ENCODE assay signal across 12 cellular contexts in the genomic region with DNA sequence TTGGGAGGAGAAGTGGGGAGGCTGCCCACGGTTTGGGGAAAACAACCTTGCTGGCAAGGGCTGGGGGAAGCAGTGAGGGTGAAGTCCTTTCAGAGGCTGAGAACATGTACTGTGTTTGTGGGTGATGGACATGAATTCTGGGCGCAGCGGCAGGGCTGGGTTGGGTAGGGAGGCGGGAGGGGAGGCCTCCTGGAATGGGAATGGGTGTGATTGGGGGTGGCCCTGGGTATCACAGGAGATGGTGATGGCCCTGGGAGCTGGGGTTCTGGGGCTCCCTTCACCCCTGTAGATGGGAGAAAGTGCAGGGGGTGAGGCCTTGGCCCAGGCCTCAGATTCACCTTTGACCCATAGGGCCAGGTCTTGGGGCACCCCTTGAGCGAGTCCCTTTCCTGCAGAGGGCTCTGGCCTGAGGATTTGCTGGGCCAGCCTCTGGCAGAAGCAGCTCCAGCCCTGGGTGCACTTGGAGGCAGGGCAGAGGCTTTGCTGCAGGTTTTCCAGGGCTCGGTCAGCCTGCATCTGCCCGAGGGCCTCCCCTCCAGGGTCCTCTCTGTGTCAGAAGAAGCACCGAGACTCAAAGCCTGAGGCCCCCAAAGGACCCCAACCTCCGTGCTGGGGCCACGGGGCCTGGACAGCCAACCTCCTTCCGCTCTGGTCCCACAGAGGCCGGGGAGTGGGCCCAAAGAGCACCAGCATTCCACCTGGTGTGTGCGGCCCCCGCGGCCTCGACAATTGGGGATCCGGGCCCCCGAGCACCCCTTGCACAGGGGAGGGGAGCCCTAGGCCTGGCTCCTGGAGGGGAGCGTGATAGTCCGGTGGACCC. TPM values are rescaled to one million over a fixed set of nuclear protein-coding genes. Genes with fewer than 3 reads are reported as not detected.
DNase-seq lines count a peak whose midpoint lies in the region; ATAC-seq and TF ChIP-seq lines count a peak whose summit lies in the region.
"Had no signal": no experiment of that assay in that cellular context is flagged by ENCODE, and none has a peak within 500 bp of the region (broad histone marks: within the 10 kb centered on the region; RNA-seq: fewer than 3 reads in every experiment).

No MANE protein-coding gene starts in this region.

- TF ChIP-seq POLR2A in gastroesophageal sphincter (IDR thresholded peaks at IDR 0.05) = no peak

- H3K9me3 ChIP-seq in gastroesophageal sphincter (no peaks in the 10 kb centered on the region), psoas muscle (no peaks in the 10 kb centered on the region)
- no peaks in the 10 kb centered on the region for H3K9me3 ChIP-seq in effector memory CD4-positive, alpha-beta T cell (ENCODE audit: control insufficient read depth, low read length)

- H3K27me3 ChIP-seq in gastroesophageal sphincter (peaks cover 74% of the 10 kb centered on the region), psoas muscle (ENCODE audit: insufficient read depth in 3 of 3, low read length in 2 of 3) (peaks cover 0 to 39% (median 18%) of the 10 kb centered on the region in 3 donors)
- H3K27me3 ChIP-seq in effector memory CD4-positive, alpha-beta T cell (replicated peaks; ENCODE audit: control insufficient read depth, insufficient read depth, low read length, poor library complexity, severe bottlenecking) = no peaks in the 10 kb centered on the region

- H3K4me3 ChIP-seq in gastroesophageal sphincter (peak overlapping the region in 1 of 2 donors; percentile 53), psoas muscle (peak overlapping the region; percentile 62)
- no peak overlapping the region for H3K4me3 ChIP-seq in effector memory CD4-positive, alpha-beta T cell (ENCODE audit: insufficient read depth, low read depth, low read length, poor library complexity, severe bottlenecking)

- TF ChIP-seq CTCF in Calu3 (IDR thresholded peaks at IDR 0.05; ENCODE audit: unreplicated experiment) = no peak
- no peak for TF ChIP-seq CTCF in RWPE1 (conservative IDR thresholded peaks at IDR 0.05; ENCODE audit: low read depth)
- TF ChIP-seq CTCF in gastroesophageal sphincter (IDR thresholded peaks at IDR 0.05) = no peak
- no peak for TF ChIP-seq CTCF in psoas muscle (IDR thresholded peaks at IDR 0.05)

- no TSS peak for BruUV-seq in Calu3 (replicated peaks; lab: Mats Ljungman, UMichigan)

- peaks cover 20% of the 10 kb centered on the region for H3K4me1 Mint-ChIP-seq in Calu3 (ENCODE audit: low read depth, unreplicated experiment)

- intact Hi-C loops in Calu3 (cut with micrococcal nuclease; ENCODE audit: unreplicated experiment) (no loop called here), psoas muscle (cut with DNase I) (no loop called here)

- H3K9me3 Mint-ChIP-seq in Calu3 (ENCODE audit: low read depth, unreplicated experiment) = no peaks in the 10 kb centered on the region
- H3K9me3 Mint-ChIP-seq: activated naive CD4-positive, alpha-beta T cell treated with anti-CD3 and anti-CD28 coated beads, Interleukin-2, amount 50 U/mL, for 24 hours had no signal

- H3K27ac Mint-ChIP-seq in Calu3 (ENCODE audit: unreplicated experiment) = peak overlapping the region; percentile 94

- DNase-seq in Calu3 = no peak
- no peak for DNase-seq in RWPE1 (ENCODE audit: low spot score)
- no peak for DNase-seq in psoas muscle
- no peak for DNase-seq in NCI-H1694 (lab: John Stamatoyannopoulos, UW)
- DNase-seq in effector memory CD4-positive, alpha-beta T cell = no peak
- DNase-seq: DMS79 treated with DMSO at 0.1 percent for 48 hours, NCI-H1436 treated with DMSO at 0.1 percent for 48 hours had no signal

- 72 to 96% methylated on average over 3 to 4 of the region's 20 CpGs for WGBS in gastroesophageal sphincter (ENCODE audit: low coverage in 1 of 2), 2 donors
- WGBS in psoas muscle, 3 donors = 68 to 78% (median 75%) methylated on average over 20 of the region's 20 CpGs

- CTCF ChIA-PET in Calu3 (lab: Charles Lee) = interaction anchor here (0.5 to 1.6 kb wide), 4 partner anchors 18 to 126 kb away, joined by 4 to 8 read pairs (median 6); a partner anchor contains a TSS
- CTCF ChIA-PET in RWPE1 (lab: Yijun Ruan, JAX) = interaction anchor here (0.7 to 2.2 kb wide), 2 partner anchors 26 to 111 kb away, joined by 4 to 13 read pairs; a partner anchor contains a TSS

- peaks cover 0 to 37% (median 13%) of the 10 kb centered on the region in 3 donors for H3K4me1 ChIP-seq in gastroesophageal sphincter
- H3K4me1 ChIP-seq in psoas muscle = peaks cover 28% of the 10 kb centered on the region
- H3K4me1 ChIP-seq in effector memory CD4-positive, alpha-beta T cell (ENCODE audit: control insufficient read depth, insufficient read depth, low read length, poor library complexity, severe bottlenecking) = peaks cover 25% of the 10 kb centered on the region
- H3K4me1 ChIP-seq: parathyroid adenoma had no signal

- H3K36me3 ChIP-seq in gastroesophageal sphincter (peaks cover 0 to 46% of the 10 kb centered on the region in 2 donors), psoas muscle (ENCODE audit: insufficient read depth in 1 of 2, low read depth in 1 of 2) (peaks cover 2 to 18% of the 10 kb centered on the region in 2 donors)
- peaks cover 21% of the 10 kb centered on the region for H3K36me3 ChIP-seq in effector memory CD4-positive, alpha-beta T cell (ENCODE audit: control insufficient read depth, insufficient read depth, low read length)

- POLR2A ChIA-PET in RWPE1 (lab: Yijun Ruan, JAX; ENCODE audit: low non-redundant PET) = interaction anchor here (1.6 to 1.7 kb wide), 2 partner anchors 25 to 35 kb away, joined by 5 to 9 read pairs; a partner anchor contains a TSS

- H3K27ac ChIP-seq in RWPE1 (peak overlapping the region; percentile 94), gastroesophageal sphincter (peak overlapping the region in 3 of 4 donors; percentile 78 to 85 (median 85)), psoas muscle (peak overlapping the region; percentile 75)
- no peak overlapping the region for H3K27ac ChIP-seq in effector memory CD4-positive, alpha-beta T cell (ENCODE audit: insufficient read depth, low read length, poor library complexity, severe bottlenecking)

- no peak for TF ChIP-seq EP300 in gastroesophageal sphincter (IDR thresholded peaks at IDR 0.05)

- H3K36me3 Mint-ChIP-seq in Calu3 (ENCODE audit: insufficient read depth, unreplicated experiment) = peaks cover 55% of the 10 kb centered on the region
- H3K36me3 Mint-ChIP-seq: activated naive CD4-positive, alpha-beta T cell treated with anti-CD3 and anti-CD28 coated beads, Interleukin-2, amount 50 U/mL, for 24 hours had no signal

- H3K27me3 Mint-ChIP-seq in Calu3 (ENCODE audit: unreplicated experiment) = no peaks in the 10 kb centered on the region
- H3K27me3 Mint-ChIP-seq: activated naive CD4-positive, alpha-beta T cell treated with anti-CD3 and anti-CD28 coated beads, Interleukin-2, amount 50 U/mL, for 24 hours had no signal

- ATAC-seq in gastroesophageal sphincter (no peak), psoas muscle (no peak), HG03442 (IDR thresholded peaks at IDR 0.05; ENCODE audit: unreplicated experiment) (no peak), HG02623 (IDR thresholded peaks at IDR 0.05; ENCODE audit: unreplicated experiment) (no peak)

- H3K4me3 Mint-ChIP-seq in Calu3 (ENCODE audit: low read depth, unreplicated experiment) = peak overlapping the region; percentile 85

RNA-seq across cellular contexts. Expression of a gene that starts 1.4 kb away (rescaled TPM):
- total RNA-seq in Calu3 (2022) (51.8 and 60.2 TPM in 2 replicates), gastroesophageal sphincter (1 to 10 TPM; 4.7 to 7.4 (median 6.9) TPM), psoas muscle (1 to 10 TPM; 1.7 to 2.3 (median 2.1) TPM)
- 1 to 10 TPM in 2 of 3 donors, under 1 TPM in 1; 0.77 to 2.3 (median 1.1) TPM for polyA plus RNA-seq in psoas muscle

RNA-seq across cellular contexts. Expression of a gene that starts 21.0 kb away (rescaled TPM):
- 41.8 and 43.5 TPM in 2 replicates for total RNA-seq in Calu3 (2022)
- 10 to 100 TPM; 36.9 to 58.8 (median 45.2) TPM for total RNA-seq in gastroesophageal sphincter
- total RNA-seq in psoas muscle = 10 to 100 TPM; 39.1 to 53.7 (median 42.8) TPM
- polyA plus RNA-seq in psoas muscle = 10 to 100 TPM; 43.2 to 74.3 (median 58.5) TPM

RNA-seq across cellular contexts. Expression of a gene that starts 25.1 kb away (rescaled TPM):
- total RNA-seq in Calu3 (2022) = not detected in 2 replicates
- total RNA-seq in gastroesophageal sphincter = not detected
- not detected for total RNA-seq in psoas muscle
- under 1 TPM in 1 of 3 donors, not detected in 2; 0.08 TPM for polyA plus RNA-seq in psoas muscle

RNA-seq across cellular contexts. Expression of a gene that starts 25.9 kb away (rescaled TPM):
- total RNA-seq in Calu3 (2022) (32.6 and 32.9 TPM in 2 replicates), gastroesophageal sphincter (10 to 100 TPM in 1 of 4 donors, 1 to 10 TPM in 3; 3.8 to 11.3 (median 4.3) TPM), psoas muscle (1 to 10 TPM; 3.5 to 7.5 (median 5.3) TPM)
- 1 to 10 TPM in 1 of 3 donors, under 1 TPM in 2; 0.73 to 1.4 (median 0.91) TPM for polyA plus RNA-seq in psoas muscle

RNA-seq across cellular contexts. Expression of a gene that starts 35.1 kb away (rescaled TPM):
- total RNA-seq in Calu3 (2022) = 360 and 383 TPM in 2 replicates
- total RNA-seq in gastroesophageal sphincter = 100 to 1,000 TPM; 220 to 488 (median 265) TPM
- 100 to 1,000 TPM; 111 to 273 (median 230) TPM for total RNA-seq in psoas muscle
- polyA plus RNA-seq in psoas muscle = 100 to 1,000 TPM; 350 to 838 (median 389) TPM
